Comparison of ENCODE assay signal across 9 cellular contexts in the genomic region with DNA sequence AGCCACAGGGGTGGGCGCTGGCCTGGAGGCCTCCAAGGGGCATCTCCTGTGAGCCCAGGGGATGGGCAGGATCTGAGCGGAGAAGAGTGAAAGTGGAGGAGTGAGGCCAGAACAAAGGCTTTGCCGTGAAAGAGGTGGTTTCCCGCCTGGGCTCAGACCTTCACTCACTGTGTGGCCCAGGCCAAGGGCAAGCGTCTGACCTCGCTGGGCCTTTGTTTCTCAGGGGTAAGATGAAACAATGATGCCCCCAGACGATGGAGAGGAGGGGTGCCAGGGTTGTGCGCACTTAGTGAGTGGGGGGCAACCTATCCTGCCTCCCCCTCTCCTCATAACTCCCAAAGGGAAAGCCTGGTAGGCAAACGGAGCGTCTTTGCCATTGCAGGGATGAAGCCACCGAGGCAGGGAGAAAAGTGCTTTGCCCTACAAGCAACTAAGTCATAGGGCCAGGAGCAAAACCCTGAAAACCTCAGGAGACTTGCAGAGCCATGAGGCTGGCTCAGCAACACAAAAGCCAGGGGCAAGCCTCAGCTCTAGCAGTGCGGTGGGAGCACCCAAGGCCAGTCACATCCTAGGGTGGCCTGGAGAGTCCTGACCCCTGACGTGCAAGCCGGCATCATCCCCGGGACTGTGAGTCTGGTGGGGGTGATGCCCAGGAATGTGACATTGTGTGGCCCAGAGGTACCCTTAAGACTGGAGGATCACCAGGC. TPM values are rescaled to one million over a fixed set of nuclear protein-coding genes. Genes with fewer than 3 reads are reported as not detected.
DNase-seq lines count a peak whose midpoint lies in the region; ATAC-seq and TF ChIP-seq lines count a peak whose summit lies in the region.
"Had no signal": no experiment of that assay in that cellular context is flagged by ENCODE, and none has a peak within 500 bp of the region (broad histone marks: within the 10 kb centered on the region; RNA-seq: fewer than 3 reads in every experiment).

No MANE protein-coding gene starts in this region.

- in situ Hi-C loops in astrocyte of the cerebellum (cut with HindIII; ENCODE audit: low sequenced_read_pairs), result no loop called here

- TF ChIP-seq CTCF in breast epithelium (IDR thresholded peaks at IDR 0.05) (no peak), MCF 10A (IDR thresholded peaks at IDR 0.05; ENCODE audit: unreplicated experiment) (no peak), astrocyte of the cerebellum (IDR thresholded peaks at IDR 0.05; ENCODE audit: low read depth, low read length, missing control alignments) (no peak), mesothelial cell of epicardium (IDR thresholded peaks at IDR 0.05; ENCODE audit: unreplicated experiment) (no peak), type B pancreatic cell (conservative IDR thresholded peaks at IDR 0.05) (no peak), HFFc6 (IDR thresholded peaks at IDR 0.05) (no peak)

- H3K9me3 Mint-ChIP-seq in MCF 10A (ENCODE audit: unreplicated experiment) (no peaks in the 10 kb centered on the region), mesothelial cell of epicardium (no peaks in the 10 kb centered on the region), type B pancreatic cell (no peaks in the 10 kb centered on the region), HFFc6 (no peaks in the 10 kb centered on the region)

- no TSS peak for BruUV-seq in MCF 10A (replicated peaks; lab: Mats Ljungman, UMichigan)

- ATAC-seq in GM21390 (IDR thresholded peaks at IDR 0.05; ENCODE audit: unreplicated experiment), result no peak

- H3K27me3 Mint-ChIP-seq in MCF 10A (ENCODE audit: insufficient read depth, unreplicated experiment) (no peaks in the 10 kb centered on the region), mesothelial cell of epicardium (ENCODE audit: low read depth) (no peaks in the 10 kb centered on the region), type B pancreatic cell (no peaks in the 10 kb centered on the region), HFFc6 (ENCODE audit: insufficient read depth) (peaks cover 16% of the 10 kb centered on the region)

- H3K27ac ChIP-seq in breast epithelium, result peak overlapping the region; percentile 60 to 82

- POLR2A ChIA-PET in MCF 10A (lab: Yijun Ruan, JAX), result no interaction called here

- intact Hi-C loops in breast epithelium (cut with DNase I; ENCODE audit: low total_unique reads), result no loop called here
- intact Hi-C loops in MCF 10A (cut with micrococcal nuclease), result no loop called here

- H3K4me3 Mint-ChIP-seq in MCF 10A (ENCODE audit: unreplicated experiment), result no peak overlapping the region
- peak overlapping the region; percentile 69 for H3K4me3 Mint-ChIP-seq in mesothelial cell of epicardium
- H3K4me3 Mint-ChIP-seq in type B pancreatic cell, result peak overlapping the region; percentile 79
- H3K4me3 Mint-ChIP-seq in HFFc6, result no peak overlapping the region

- no peak for DNase-seq in breast epithelium (ENCODE audit: low spot score in 2 of 2)
- no peak for DNase-seq in MCF 10A (ENCODE audit: unreplicated experiment)
- no peak for DNase-seq in astrocyte of the cerebellum (ENCODE audit: low read depth)
- no peak for DNase-seq in mesothelial cell of epicardium (ENCODE audit: low spot score in 2 of 2, unreplicated experiment in 2 of 2)
- no peak for DNase-seq in type B pancreatic cell (ENCODE audit: extremely low spot score, unreplicated experiment)
- no peak for DNase-seq in HFFc6
- DNase-seq in inferior parietal cortex (ENCODE audit: extremely low spot score), result no peak
- DNase-seq: MM.1S had no signal

- TF ChIP-seq POLR2A in breast epithelium (IDR thresholded peaks at IDR 0.05), result no peak

- H3K36me3 Mint-ChIP-seq in MCF 10A (ENCODE audit: insufficient read depth, unreplicated experiment) (no peaks in the 10 kb centered on the region), mesothelial cell of epicardium (no peaks in the 10 kb centered on the region), type B pancreatic cell (no peaks in the 10 kb centered on the region), HFFc6 (ENCODE audit: low read depth) (no peaks in the 10 kb centered on the region; the same call in 1 of the 2 replicates)

- H3K9me3 ChIP-seq in breast epithelium, result no peaks in the 10 kb centered on the region

- CTCF ChIA-PET in MCF 10A (lab: Yijun Ruan, JAX), result interaction anchor here (1.0 kb wide), 1 partner anchor 8 kb away, joined by 3 read pairs; no protein-coding TSS in a partner anchor

- H3K4me1 ChIP-seq in breast epithelium, result peaks cover 8 to 14% of the 10 kb centered on the region in 2 donors

- H3K36me3 ChIP-seq in breast epithelium, result no peaks in the 10 kb centered on the region

- H3K4me3 ChIP-seq in breast epithelium (peak overlapping the region; percentile 58 to 85 (median 70)), astrocyte of the cerebellum (ENCODE audit: low read depth, low read length) (peak overlapping the region; percentile 37)

- H3K27me3 ChIP-seq in breast epithelium, result no peaks in the 10 kb centered on the region

- H3K27ac Mint-ChIP-seq in MCF 10A (ENCODE audit: low read depth, unreplicated experiment) (no peak overlapping the region), mesothelial cell of epicardium (peak overlapping the region; percentile 84), type B pancreatic cell (peak overlapping the region; percentile 65), HFFc6 (no peak overlapping the region)

- H3K4me1 Mint-ChIP-seq in MCF 10A (ENCODE audit: insufficient read depth, unreplicated experiment) (peaks cover 7% of the 10 kb centered on the region), mesothelial cell of epicardium (peaks cover 23% of the 10 kb centered on the region), type B pancreatic cell (ENCODE audit: unreplicated experiment) (peaks cover 13% of the 10 kb centered on the region), HFFc6 (ENCODE audit: low read depth) (peaks cover 12% of the 10 kb centered on the region)

RNA-seq across cellular contexts. Expression of gene STMN3, which starts 0.9 kb away (rescaled TPM):
- 10 to 100 TPM; 11.8 to 19.6 (median 17.7) TPM for total RNA-seq in breast epithelium
- total RNA-seq in MCF 10A (2022), result 1.7 and 5.3 TPM in 2 replicates
- 29.9 to 34.1 TPM (median 32.1 TPM) in 3 replicates for total RNA-seq in mesothelial cell of epicardium
- 38.9 and 40.8 TPM in 2 replicates for total RNA-seq in type B pancreatic cell (ENCODE audit: low replicate concordance)
- total RNA-seq in HFFc6 (2021; fragmentation: NEBNext Ultra II Directional; extraction: Animal tissue kit (Norgen Biotek cat#: 25700)), result 1 to 10 TPM in 5 of 6 experiments, under 1 TPM in 1; 0.77 to 3.2 (median 1.5) TPM

RNA-seq across cellular contexts. Expression of gene RTEL1, which starts 4.0 kb away (rescaled TPM):
- 10 to 100 TPM; 12.5 to 22.3 (median 15.1) TPM for total RNA-seq in breast epithelium
- total RNA-seq in MCF 10A (2022), result 27.9 and 39.2 TPM in 2 replicates
- 38.7 to 45.2 TPM (median 42.2 TPM) in 3 replicates for total RNA-seq in mesothelial cell of epicardium
- total RNA-seq in type B pancreatic cell (ENCODE audit: low replicate concordance), result 20.7 and 39.2 TPM in 2 replicates
- total RNA-seq in HFFc6 (2021; fragmentation: NEBNext Ultra II Directional; extraction: Animal tissue kit (Norgen Biotek cat#: 25700)), result 10 to 100 TPM; 19.0 to 26.8 (median 22.7) TPM

RNA-seq across cellular contexts. Expression of gene GMEB2, which starts 27.2 kb away (rescaled TPM):
- total RNA-seq in breast epithelium (10 to 100 TPM in 2 of 3 donors, 1 to 10 TPM in 1; 6.6 to 11.0 (median 10.2) TPM), MCF 10A (2022) (14.9 and 19.6 TPM in 2 replicates), mesothelial cell of epicardium (16.1 to 17.2 TPM (median 17.0 TPM) in 3 replicates), type B pancreatic cell (ENCODE audit: low replicate concordance) (11.9 and 13.9 TPM in 2 replicates)
- total RNA-seq in HFFc6 (2021; fragmentation: NEBNext Ultra II Directional; extraction: Animal tissue kit (Norgen Biotek cat#: 25700)), result 10 to 100 TPM; 10.9 to 12.4 (median 12.0) TPM

RNA-seq across cellular contexts. Expression of gene TNFRSF6B, which starts 42.3 kb away (rescaled TPM):
- total RNA-seq in breast epithelium (10 to 100 TPM in 1 of 3 donors, 1 to 10 TPM in 2; 2.8 to 40.0 (median 7.4) TPM), MCF 10A (2022) (12.3 and 24.4 TPM in 2 replicates), mesothelial cell of epicardium (1.6 TPM in 1 of 3 replicates, not detected in the others), type B pancreatic cell (ENCODE audit: low replicate concordance) (not detected in 2 replicates)
- total RNA-seq in HFFc6 (2021; fragmentation: NEBNext Ultra II Directional; extraction: Animal tissue kit (Norgen Biotek cat#: 25700)), result 1 to 10 TPM in 3 of 6 experiments, under 1 TPM in 3; 0.33 to 1.8 (median 1.1) TPM

RNA-seq across cellular contexts. Expression of gene ARFRP1, which starts 53.6 kb away (rescaled TPM):
- total RNA-seq in breast epithelium (10 to 100 TPM; 30.7 to 41.0 (median 32.3) TPM), MCF 10A (2022) (60.1 and 65.4 TPM in 2 replicates), mesothelial cell of epicardium (45.3 to 47.2 TPM (median 46.1 TPM) in 3 replicates), type B pancreatic cell (ENCODE audit: low replicate concordance) (37.2 and 45.0 TPM in 2 replicates)
- total RNA-seq in HFFc6 (2021; fragmentation: NEBNext Ultra II Directional; extraction: Animal tissue kit (Norgen Biotek cat#: 25700)), result 10 to 100 TPM; 35.1 to 44.2 (median 37.4) TPM

Comparison
In these comparisons a context has a peak if more than half of its experiments do, and no peak if none do; other contexts are left out.
1. H3K27ac Mint-ChIP-seq: peak in mesothelial cell of epicardium (single experiment) and type B pancreatic cell (single experiment); none in MCF 10A (single experiment) and HFFc6 (single experiment).
2. H3K4me3 Mint-ChIP-seq: peak in mesothelial cell of epicardium (single experiment) and type B pancreatic cell (single experiment); none in MCF 10A (single experiment) and HFFc6 (single experiment).